Comparison of ENCODE assay signal across 23 cellular contexts in genomic region chr2:233553366-233553765, GRCh38.
"Had no signal": no experiment of that assay in that cellular context is flagged by ENCODE, and none has a peak within 500 bp of the region (broad histone marks: within the 10 kb centered on the region; RNA-seq: fewer than 3 reads in every experiment).

No MANE protein-coding gene starts in this region.

- H3K4me3 ChIP-seq: cardiac muscle cell, ovary, prostate gland, thyroid gland had no signal

- H3K4me1 ChIP-seq: prostate gland had no signal

- ATAC-seq: left colon; natural killer cell treated with Interleukin-12 subunit alpha and Interleukin-12 subunit beta and Interleukin-15 and Interleukin-18, amount 100 ng/mL, for 72 hours; WTC11 had no signal

- H3K9me3 ChIP-seq: neutrophil, ovary, prostate gland, thyroid gland had no signal

- H3K36me3 ChIP-seq: neutrophil, ovary, prostate gland had no signal

- DNase-seq: activated naive CD4-positive, alpha-beta T cell; activated naive CD8-positive, alpha-beta T cell treated with anti-CD3 and anti-CD28 coated beads for 36 hours; activated T-cell treated with anti-CD3 and anti-CD28 coated beads, Interleukin-2, amount 50 U/mL, for 24 hours; amygdala; dermis blood vessel endothelial cell; effector CD8-positive, alpha-beta T cell; erythroblast; head of caudate nucleus; hypothalamus; left colon; ovary; stimulated activated CD4-positive, alpha-beta T cell treated with anti-CD3 and anti-CD28 coated beads, Interleukin-12 subunit alpha, Interleukin-12 subunit beta, amount 100 ng/mL, for 4 hours; stimulated activated CD4-positive, alpha-beta T cell treated with anti-CD3 and anti-CD28 coated beads, Interleukin-4, amount 100 ng/mL, for 4 hours; substantia nigra; T-helper 9 cell; thyroid gland had no signal

- FAIRE-seq: frontal cortex, islet of Langerhans had no signal

- H3K27me3 ChIP-seq: cardiac muscle cell, neutrophil, ovary, thyroid gland had no signal

- H3K27ac ChIP-seq: cardiac muscle cell, neutrophil, ovary, prostate gland, thyroid gland had no signal
